ENCODE assay signal across 1 cellular context in genomic region chr6:137914530-137915193, GRCh38.
TF ChIP-seq lines count a peak whose summit lies in the region.

No MANE protein-coding gene starts in this region.

TF ChIP-seq in K562, 482 proteins besides CTCF, POLR2A, EP300 and RAD21 (continued from another document and continues in another):
- TF ChIP-seq CHD7 (IDR thresholded peaks at IDR 0.05; ENCODE audit: low read depth, low read length) (no peak), ZNF175 (CRISPR knock-in tag; IDR thresholded peaks at IDR 0.05; ENCODE audit: low read depth) (peak; percentile 81), ARID1B (IDR thresholded peaks at IDR 0.05) (peak; percentile 93), SIN3A (IDR thresholded peaks at IDR 0.05; ENCODE audit: borderline replicate concordance in 2 of 2, control insufficient read depth in 1 of 2, low read depth in 2 of 2, low read length in 2 of 2) (no peak), MEF2D (tag; conservative IDR thresholded peaks at IDR 0.05; ENCODE audit: low read depth) (no peak; the same call in 1 of the 2 replicates), HDAC8 (tag; IDR thresholded peaks at IDR 0.05) (no peak), ZNF23 (CRISPR knock-in tag; IDR thresholded peaks at IDR 0.05) (no peak), TAF15 (IDR thresholded peaks at IDR 0.05; ENCODE audit: low read depth, low read length) (no peak), GTF2E2 (tag; IDR thresholded peaks at IDR 0.05) (no peak), POLR3G (IDR thresholded peaks at IDR 0.05; ENCODE audit: extremely low read depth, insufficient read length, insufficient replicate concordance) (no peak), SNAPC5 (CRISPR knock-in tag; IDR thresholded peaks at IDR 0.05) (no peak), CEBPG (CRISPR knock-in tag; IDR thresholded peaks at IDR 0.05) (peak; percentile 75; the same call in 1 of the 2 replicates), CEBPG (tag; conservative IDR thresholded peaks at IDR 0.05 in 1 of 2, IDR thresholded peaks at IDR 0.05 in 1 of 2) (peak; percentile 31 to 88; a peak in 3 of 4 replicates), SIX5 (IDR thresholded peaks at IDR 0.05; ENCODE audit: borderline replicate concordance in 1 of 2, insufficient read depth in 1 of 2, low read depth in 1 of 2, low read length in 2 of 2) (no peak), NR2C2 (CRISPR knock-in tag; IDR thresholded peaks at IDR 0.05) (no peak), NR2C2 (tag; IDR thresholded peaks at IDR 0.05) (no peak), ZNF79 (CRISPR knock-in tag; IDR thresholded peaks at IDR 0.05; ENCODE audit: low read depth) (no peak), YBX1 (IDR thresholded peaks at IDR 0.05) (no peak), HNRNPK (IDR thresholded peaks at IDR 0.05; ENCODE audit: low read depth, low read length, poor library complexity, severe bottlenecking) (no peak), PURB (CRISPR knock-in tag; IDR thresholded peaks at IDR 0.05; ENCODE audit: low read depth) (no peak)
- TF ChIP-seq, protein P1, sequence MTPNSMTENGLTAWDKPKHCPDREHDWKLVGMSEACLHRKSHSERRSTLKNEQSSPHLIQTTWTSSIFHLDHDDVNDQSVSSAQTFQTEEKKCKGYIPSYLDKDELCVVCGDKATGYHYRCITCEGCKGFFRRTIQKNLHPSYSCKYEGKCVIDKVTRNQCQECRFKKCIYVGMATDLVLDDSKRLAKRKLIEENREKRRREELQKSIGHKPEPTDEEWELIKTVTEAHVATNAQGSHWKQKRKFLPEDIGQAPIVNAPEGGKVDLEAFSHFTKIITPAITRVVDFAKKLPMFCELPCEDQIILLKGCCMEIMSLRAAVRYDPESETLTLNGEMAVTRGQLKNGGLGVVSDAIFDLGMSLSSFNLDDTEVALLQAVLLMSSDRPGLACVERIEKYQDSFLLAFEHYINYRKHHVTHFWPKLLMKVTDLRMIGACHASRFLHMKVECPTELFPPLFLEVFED (CRISPR knock-in tag; conservative IDR thresholded peaks at IDR 0.05): peak; percentile 84
- TF ChIP-seq, protein P2, sequence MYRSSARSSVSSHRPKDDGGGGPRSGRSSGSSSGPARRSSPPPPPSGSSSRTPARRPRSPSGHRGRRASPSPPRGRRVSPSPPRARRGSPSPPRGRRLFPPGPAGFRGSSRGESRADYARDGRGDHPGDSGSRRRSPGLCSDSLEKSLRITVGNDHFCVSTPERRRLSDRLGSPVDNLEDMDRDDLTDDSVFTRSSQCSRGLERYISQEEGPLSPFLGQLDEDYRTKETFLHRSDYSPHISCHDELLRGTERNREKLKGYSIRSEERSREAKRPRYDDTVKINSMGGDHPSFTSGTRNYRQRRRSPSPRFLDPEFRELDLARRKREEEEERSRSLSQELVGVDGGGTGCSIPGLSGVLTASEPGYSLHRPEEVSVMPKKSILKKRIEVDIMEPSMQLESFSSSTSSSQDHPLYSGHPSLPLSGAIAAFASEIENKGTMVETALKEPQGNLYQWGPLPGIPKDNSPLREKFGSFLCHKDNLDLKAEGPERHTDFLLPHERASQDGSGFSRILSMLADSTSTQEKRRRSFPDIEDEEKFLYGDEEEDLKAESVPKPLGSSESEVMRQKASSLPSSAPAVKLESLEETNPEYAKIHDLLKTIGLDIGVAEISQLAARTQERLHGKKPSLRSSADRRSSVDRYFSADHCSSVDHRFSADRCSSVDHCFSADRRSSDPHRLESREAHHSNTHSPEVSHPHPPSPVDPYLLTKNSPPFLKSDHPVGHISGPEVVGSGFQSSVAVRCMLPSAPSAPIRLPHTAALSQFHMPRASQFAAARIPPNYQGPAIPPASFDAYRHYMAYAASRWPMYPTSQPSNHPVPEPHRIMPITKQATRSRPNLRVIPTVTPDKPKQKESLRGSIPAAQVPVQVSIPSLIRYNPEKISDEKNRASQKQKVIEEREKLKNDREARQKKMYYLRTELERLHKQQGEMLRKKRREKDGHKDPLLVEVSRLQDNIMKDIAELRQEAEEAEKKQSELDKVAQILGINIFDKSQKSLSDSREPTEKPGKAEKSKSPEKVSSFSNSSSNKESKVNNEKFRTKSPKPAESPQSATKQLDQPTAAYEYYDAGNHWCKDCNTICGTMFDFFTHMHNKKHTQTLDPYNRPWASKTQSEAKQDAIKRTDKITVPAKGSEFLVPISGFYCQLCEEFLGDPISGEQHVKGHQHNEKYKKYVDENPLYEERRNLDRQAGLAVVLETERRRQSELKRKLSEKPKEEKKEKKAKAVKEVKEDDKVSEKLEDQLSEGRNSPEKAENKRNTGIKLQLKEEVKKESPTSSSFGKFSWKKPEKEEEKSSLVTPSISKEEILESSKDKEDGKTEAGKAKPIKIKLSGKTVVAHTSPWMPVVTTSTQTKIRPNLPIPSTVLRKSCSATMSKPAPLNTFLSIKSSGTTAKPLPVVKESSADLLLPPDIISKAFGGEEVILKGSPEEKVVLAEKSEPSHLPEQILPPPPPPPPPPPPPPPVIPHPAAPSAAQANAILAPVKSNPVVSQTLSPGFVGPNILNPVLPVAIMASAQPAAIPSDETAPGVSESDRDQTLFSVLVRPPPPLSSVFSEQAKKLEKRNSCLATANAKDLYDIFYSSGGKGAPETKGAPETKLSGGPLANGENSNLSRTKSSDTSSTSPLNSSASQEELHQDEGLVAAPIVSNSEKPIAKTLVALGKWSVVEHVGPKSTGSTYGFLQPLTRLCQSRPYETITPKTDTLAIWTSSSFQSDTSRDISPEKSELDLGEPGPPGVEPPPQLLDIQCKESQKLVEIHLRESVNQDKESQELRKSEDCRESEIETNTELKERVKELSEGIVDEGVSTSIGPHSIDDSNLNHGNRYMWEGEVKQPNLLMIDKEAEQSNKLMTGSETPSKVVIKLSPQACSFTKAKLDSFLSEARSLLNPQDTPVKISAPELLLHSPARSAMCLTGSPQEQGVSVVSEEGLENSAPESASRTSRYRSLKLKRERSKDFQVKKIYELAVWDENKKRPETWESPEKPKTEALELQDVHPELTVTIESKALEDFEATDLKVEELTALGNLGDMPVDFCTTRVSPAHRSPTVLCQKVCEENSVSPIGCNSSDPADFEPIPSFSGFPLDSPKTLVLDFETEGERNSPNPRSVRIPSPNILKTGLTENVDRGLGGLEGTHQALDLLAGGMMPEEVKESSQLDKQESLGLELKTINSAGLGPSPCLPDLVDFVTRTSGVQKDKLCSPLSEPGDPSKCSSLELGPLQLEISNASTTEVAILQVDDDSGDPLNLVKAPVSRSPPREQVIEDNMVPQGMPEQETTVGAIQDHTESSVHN (IDR thresholded peaks at IDR 0.05; ENCODE audit: borderline replicate concordance in 1 of 2, low read depth in 1 of 2): peak; percentile 35 to 78; a peak in 1 of 4 replicates
- TF ChIP-seq, protein P3, sequence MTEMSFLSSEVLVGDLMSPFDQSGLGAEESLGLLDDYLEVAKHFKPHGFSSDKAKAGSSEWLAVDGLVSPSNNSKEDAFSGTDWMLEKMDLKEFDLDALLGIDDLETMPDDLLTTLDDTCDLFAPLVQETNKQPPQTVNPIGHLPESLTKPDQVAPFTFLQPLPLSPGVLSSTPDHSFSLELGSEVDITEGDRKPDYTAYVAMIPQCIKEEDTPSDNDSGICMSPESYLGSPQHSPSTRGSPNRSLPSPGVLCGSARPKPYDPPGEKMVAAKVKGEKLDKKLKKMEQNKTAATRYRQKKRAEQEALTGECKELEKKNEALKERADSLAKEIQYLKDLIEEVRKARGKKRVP (CRISPR knock-in tag; IDR thresholded peaks at IDR 0.05): peak; percentile 90
- TF ChIP-seq, protein P4, sequence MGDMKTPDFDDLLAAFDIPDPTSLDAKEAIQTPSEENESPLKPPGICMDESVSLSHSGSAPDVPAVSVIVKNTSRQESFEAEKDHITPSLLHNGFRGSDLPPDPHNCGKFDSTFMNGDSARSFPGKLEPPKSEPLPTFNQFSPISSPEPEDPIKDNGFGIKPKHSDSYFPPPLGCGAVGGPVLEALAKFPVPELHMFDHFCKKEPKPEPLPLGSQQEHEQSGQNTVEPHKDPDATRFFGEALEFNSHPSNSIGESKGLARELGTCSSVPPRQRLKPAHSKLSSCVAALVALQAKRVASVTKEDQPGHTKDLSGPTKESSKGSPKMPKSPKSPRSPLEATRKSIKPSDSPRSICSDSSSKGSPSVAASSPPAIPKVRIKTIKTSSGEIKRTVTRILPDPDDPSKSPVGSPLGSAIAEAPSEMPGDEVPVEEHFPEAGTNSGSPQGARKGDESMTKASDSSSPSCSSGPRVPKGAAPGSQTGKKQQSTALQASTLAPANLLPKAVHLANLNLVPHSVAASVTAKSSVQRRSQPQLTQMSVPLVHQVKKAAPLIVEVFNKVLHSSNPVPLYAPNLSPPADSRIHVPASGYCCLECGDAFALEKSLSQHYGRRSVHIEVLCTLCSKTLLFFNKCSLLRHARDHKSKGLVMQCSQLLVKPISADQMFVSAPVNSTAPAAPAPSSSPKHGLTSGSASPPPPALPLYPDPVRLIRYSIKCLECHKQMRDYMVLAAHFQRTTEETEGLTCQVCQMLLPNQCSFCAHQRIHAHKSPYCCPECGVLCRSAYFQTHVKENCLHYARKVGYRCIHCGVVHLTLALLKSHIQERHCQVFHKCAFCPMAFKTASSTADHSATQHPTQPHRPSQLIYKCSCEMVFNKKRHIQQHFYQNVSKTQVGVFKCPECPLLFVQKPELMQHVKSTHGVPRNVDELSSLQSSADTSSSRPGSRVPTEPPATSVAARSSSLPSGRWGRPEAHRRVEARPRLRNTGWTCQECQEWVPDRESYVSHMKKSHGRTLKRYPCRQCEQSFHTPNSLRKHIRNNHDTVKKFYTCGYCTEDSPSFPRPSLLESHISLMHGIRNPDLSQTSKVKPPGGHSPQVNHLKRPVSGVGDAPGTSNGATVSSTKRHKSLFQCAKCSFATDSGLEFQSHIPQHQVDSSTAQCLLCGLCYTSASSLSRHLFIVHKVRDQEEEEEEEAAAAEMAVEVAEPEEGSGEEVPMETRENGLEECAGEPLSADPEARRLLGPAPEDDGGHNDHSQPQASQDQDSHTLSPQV (IDR thresholded peaks at IDR 0.05): peak; percentile 39; the same call in 1 of the 2 replicates
- TF ChIP-seq, protein P5, sequence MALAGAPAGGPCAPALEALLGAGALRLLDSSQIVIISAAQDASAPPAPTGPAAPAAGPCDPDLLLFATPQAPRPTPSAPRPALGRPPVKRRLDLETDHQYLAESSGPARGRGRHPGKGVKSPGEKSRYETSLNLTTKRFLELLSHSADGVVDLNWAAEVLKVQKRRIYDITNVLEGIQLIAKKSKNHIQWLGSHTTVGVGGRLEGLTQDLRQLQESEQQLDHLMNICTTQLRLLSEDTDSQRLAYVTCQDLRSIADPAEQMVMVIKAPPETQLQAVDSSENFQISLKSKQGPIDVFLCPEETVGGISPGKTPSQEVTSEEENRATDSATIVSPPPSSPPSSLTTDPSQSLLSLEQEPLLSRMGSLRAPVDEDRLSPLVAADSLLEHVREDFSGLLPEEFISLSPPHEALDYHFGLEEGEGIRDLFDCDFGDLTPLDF (CRISPR knock-in tag; IDR thresholded peaks at IDR 0.05): no peak
